In the genomic region with DNA sequence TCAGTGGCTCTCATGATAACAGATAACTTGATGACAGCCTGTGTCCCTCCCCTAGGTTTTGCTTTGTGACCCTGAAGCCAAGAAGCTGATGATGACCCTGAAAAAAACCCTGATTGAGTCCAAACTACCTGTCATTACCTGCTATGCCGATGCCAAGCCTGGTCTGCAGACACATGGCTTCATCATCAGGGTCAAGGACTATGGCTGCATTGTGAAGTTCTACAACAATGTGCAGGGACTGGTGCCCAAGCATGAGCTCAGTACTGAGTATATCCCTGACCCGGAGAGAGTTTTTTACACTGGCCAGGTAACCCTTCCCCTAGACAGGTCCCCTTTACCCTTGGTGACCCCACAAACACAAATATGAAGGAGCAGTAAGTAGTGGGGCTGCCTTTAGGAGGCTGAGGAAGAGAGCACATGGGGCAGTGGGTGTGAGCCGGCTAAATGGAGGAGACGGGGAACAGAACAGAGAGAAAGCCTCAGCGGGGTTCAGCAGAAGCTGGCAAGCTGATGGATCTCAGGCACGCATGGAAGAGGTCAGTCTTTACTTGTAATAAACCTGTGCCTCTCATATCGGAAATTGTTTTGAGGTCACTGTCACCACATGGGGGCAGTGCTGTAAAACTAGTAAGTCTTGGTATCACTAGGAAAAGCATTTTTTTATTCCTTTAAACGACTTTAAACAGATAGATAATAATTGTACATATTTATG, we compare ENCODE assay signal across 9 cellular contexts. TPM values are rescaled to one million over a fixed set of nuclear protein-coding genes. Genes with fewer than 3 reads are reported as not detected.
DNase-seq lines count a peak whose midpoint lies in the region; ATAC-seq and TF ChIP-seq lines count a peak whose summit lies in the region.
"Had no signal": no experiment of that assay in that cellular context is flagged by ENCODE, and none has a peak within 500 bp of the region (broad histone marks: within the 10 kb centered on the region; RNA-seq: fewer than 3 reads in every experiment).

No MANE protein-coding gene starts in this region.

- WGBS in heart right ventricle, 2 donors = 50 to 53% methylated on average over 8 of the region's 8 CpGs

- H3K4me3 ChIP-seq in RWPE2 (ENCODE audit: severe bottlenecking) = no peak overlapping the region
- H3K4me3 ChIP-seq in heart right ventricle = no peak overlapping the region
- H3K4me3 ChIP-seq: SK-N-MC had no signal

- intact Hi-C loops in heart right ventricle (cut with DNase I) = loop anchor here (1.0 to 10.0 kb wide), 7 partner anchors 64 to 448 kb away; no protein-coding TSS in a partner anchor
- intact Hi-C loops in sciatic nerve (cut with DNase I) = loop anchor here (2.0 kb wide), 1 partner anchor 68 kb away; no protein-coding TSS in a partner anchor

- H3K27ac ChIP-seq in RWPE2 (ENCODE audit: poor library complexity, severe bottlenecking) (no peak overlapping the region), heart right ventricle (no peak overlapping the region)
- H3K27ac ChIP-seq: SK-N-MC had no signal

- peak; percentile 5 for DNase-seq in COR-L47 (lab: John Stamatoyannopoulos, UW)
- peak; percentile 43 for DNase-seq in HFFc6
- DNase-seq in RWPE2 (ENCODE audit: low spot score) = no peak
- peak; percentile 10 for DNase-seq in activated naive CD8-positive, alpha-beta T cell treated with anti-CD3 and anti-CD28 coated beads for 36 hours
- peak in 1 of 2 donors; percentile 67 for DNase-seq in heart right ventricle
- DNase-seq in sciatic nerve (ENCODE audit: low spot score) = peak; percentile 83
- DNase-seq in NCI-H2029 treated with DMSO at 0.1 percent for 48 hours (lab: John Stamatoyannopoulos, UW) = no peak

- H3K4me1 ChIP-seq in RWPE2 (ENCODE audit: insufficient read depth, poor library complexity, severe bottlenecking) = no peaks in the 10 kb centered on the region
- no peaks in the 10 kb centered on the region for H3K4me1 ChIP-seq in heart right ventricle

- H3K27ac Mint-ChIP-seq in HFFc6 = no peak overlapping the region
- no peak overlapping the region for H3K27ac Mint-ChIP-seq in activated naive CD8-positive, alpha-beta T cell treated with anti-CD3 and anti-CD28 coated beads for 36 hours

- ATAC-seq in RWPE2 (ENCODE audit: low read depth) (peak; percentile 38; the same call in 2 of the 3 replicates), heart right ventricle (peak in 5 of 8 donors; percentile 30 to 69 (median 46)), sciatic nerve (peak; percentile 73), GM21423 (IDR thresholded peaks at IDR 0.05; ENCODE audit: unreplicated experiment) (no peak)

- TF ChIP-seq CTCF in HFFc6 (IDR thresholded peaks at IDR 0.05) (peak; percentile 85), RWPE2 (IDR thresholded peaks at IDR 0.05; ENCODE audit: poor library complexity, severe bottlenecking) (peak; percentile 71), heart right ventricle (IDR thresholded peaks at IDR 0.05) (peak; percentile 40 to 85 (median 72))

- peaks cover 36% of the 10 kb centered on the region for H3K36me3 Mint-ChIP-seq in HFFc6 (ENCODE audit: low read depth)
- H3K36me3 Mint-ChIP-seq in activated naive CD8-positive, alpha-beta T cell treated with anti-CD3 and anti-CD28 coated beads for 36 hours = peaks cover 63% of the 10 kb centered on the region

- H3K4me3 Mint-ChIP-seq in HFFc6 = no peak overlapping the region
- H3K4me3 Mint-ChIP-seq in activated naive CD8-positive, alpha-beta T cell treated with anti-CD3 and anti-CD28 coated beads for 36 hours = no peak overlapping the region

- no peaks in the 10 kb centered on the region for H3K9me3 Mint-ChIP-seq in HFFc6
- H3K9me3 Mint-ChIP-seq in activated naive CD8-positive, alpha-beta T cell treated with anti-CD3 and anti-CD28 coated beads for 36 hours = no peaks in the 10 kb centered on the region

- H3K36me3 ChIP-seq in RWPE2 (ENCODE audit: low read depth) (peaks cover 95% of the 10 kb centered on the region), heart right ventricle (peaks cover 5 to 100% (median 89%) of the 10 kb centered on the region in 9 donors)

- H3K27me3 ChIP-seq in RWPE2 (ENCODE audit: insufficient read depth, poor library complexity, severe bottlenecking) (no peaks in the 10 kb centered on the region), heart right ventricle (no peaks in the 10 kb centered on the region)

- H3K27me3 Mint-ChIP-seq in HFFc6 (ENCODE audit: insufficient read depth) = peaks cover 2% of the 10 kb centered on the region; the same call in 1 of the 2 replicates
- H3K27me3 Mint-ChIP-seq in activated naive CD8-positive, alpha-beta T cell treated with anti-CD3 and anti-CD28 coated beads for 36 hours = no peaks in the 10 kb centered on the region

- H3K9me3 ChIP-seq in RWPE2 (ENCODE audit: severe bottlenecking) (no peaks in the 10 kb centered on the region), heart right ventricle (no peaks in the 10 kb centered on the region)

- no peaks in the 10 kb centered on the region for H3K4me1 Mint-ChIP-seq in HFFc6 (ENCODE audit: low read depth)
- H3K4me1 Mint-ChIP-seq in activated naive CD8-positive, alpha-beta T cell treated with anti-CD3 and anti-CD28 coated beads for 36 hours = no peaks in the 10 kb centered on the region

RNA-seq across cellular contexts. Expression of gene PDCD11, which starts 20.2 kb away (rescaled TPM):
- 10 to 100 TPM; 30.8 to 38.4 (median 32.1) TPM for total RNA-seq in HFFc6 (2021; fragmentation: NEBNext Ultra II Directional; extraction: Animal tissue kit (Norgen Biotek cat#: 25700))
- 10 to 100 TPM; 89.5 to 94.7 TPM for total RNA-seq in activated naive CD8-positive, alpha-beta T cell treated with anti-CD3 and anti-CD28 coated beads for 36 hours
- total RNA-seq in heart right ventricle = 10 to 100 TPM in 8 of 10 donors, 1 to 10 TPM in 2; 9.4 to 16.9 (median 12.7) TPM
- polyA plus RNA-seq in heart right ventricle = 10 to 100 TPM; 10.9 to 15.1 TPM
- 21.0 TPM for total RNA-seq in sciatic nerve

RNA-seq across cellular contexts. Expression of gene ATP5MK, which starts 20.3 kb away (rescaled TPM):
- 100 to 1,000 TPM; 397 to 452 (median 442) TPM for total RNA-seq in HFFc6 (2021; fragmentation: NEBNext Ultra II Directional; extraction: Animal tissue kit (Norgen Biotek cat#: 25700))
- total RNA-seq in activated naive CD8-positive, alpha-beta T cell treated with anti-CD3 and anti-CD28 coated beads for 36 hours = 100 to 1,000 TPM; 451 to 452 TPM
- total RNA-seq in heart right ventricle (1,000 to 10,000 TPM in 9 of 10 donors, 100 to 1,000 TPM in 1; 936 to 1,374 (median 1,266) TPM), sciatic nerve (195 TPM)
- 1,000 to 10,000 TPM; 1,385 to 3,857 TPM for polyA plus RNA-seq in heart right ventricle

RNA-seq across cellular contexts. Expression of gene CALHM2, which starts 35.6 kb away (rescaled TPM):
- total RNA-seq in HFFc6 (2021; fragmentation: NEBNext Ultra II Directional; extraction: Animal tissue kit (Norgen Biotek cat#: 25700)) = 10 to 100 TPM; 41.0 to 46.0 (median 45.1) TPM
- 1 to 10 TPM; 4.5 to 4.8 TPM for total RNA-seq in activated naive CD8-positive, alpha-beta T cell treated with anti-CD3 and anti-CD28 coated beads for 36 hours
- total RNA-seq in heart right ventricle (10 to 100 TPM in 6 of 10 donors, 1 to 10 TPM in 4; 5.2 to 17.7 (median 10.9) TPM), sciatic nerve (46.3 TPM)
- polyA plus RNA-seq in heart right ventricle = 10 to 100 TPM; 12.1 to 23.5 TPM

RNA-seq across cellular contexts. Expression of gene CALHM1, which starts 42.1 kb away (rescaled TPM):
- total RNA-seq in HFFc6 (2021; fragmentation: NEBNext Ultra II Directional; extraction: Animal tissue kit (Norgen Biotek cat#: 25700)) = not detected
- total RNA-seq in activated naive CD8-positive, alpha-beta T cell treated with anti-CD3 and anti-CD28 coated beads for 36 hours = not detected
- total RNA-seq in heart right ventricle (not detected), sciatic nerve (not detected)
- polyA plus RNA-seq in heart right ventricle = not detected

RNA-seq across cellular contexts. Expression of gene TAF5, which starts 48.8 kb away (rescaled TPM):
- 1 to 10 TPM; 2.7 to 4.0 (median 3.8) TPM for total RNA-seq in HFFc6 (2021; fragmentation: NEBNext Ultra II Directional; extraction: Animal tissue kit (Norgen Biotek cat#: 25700))
- total RNA-seq in activated naive CD8-positive, alpha-beta T cell treated with anti-CD3 and anti-CD28 coated beads for 36 hours = 10 to 100 TPM; 11.1 to 11.6 TPM
- total RNA-seq in heart right ventricle (1 to 10 TPM; 1.5 to 3.8 (median 2.1) TPM), sciatic nerve (4.7 TPM)
- 1 to 10 TPM; 1.5 to 2.2 TPM for polyA plus RNA-seq in heart right ventricle

Comparison
In these comparisons a context has a peak if more than half of its experiments do, and no peak if none do; other contexts are left out.
1. DNase-seq: peak in COR-L47 (single experiment), HFFc6 (single experiment), activated naive CD8-positive, alpha-beta T cell treated with anti-CD3 and anti-CD28 coated beads for 36 hours (single experiment) and sciatic nerve (single experiment); none in RWPE2 (single experiment) and NCI-H2029 treated with DMSO at 0.1 percent for 48 hours (single experiment).
2. Peak in every context shown above with its lines, with median percentiles within 50 percentile points of each other: CTCF ChIP-seq.